ENCODE assay signal across 22 cellular contexts in the genomic region with DNA sequence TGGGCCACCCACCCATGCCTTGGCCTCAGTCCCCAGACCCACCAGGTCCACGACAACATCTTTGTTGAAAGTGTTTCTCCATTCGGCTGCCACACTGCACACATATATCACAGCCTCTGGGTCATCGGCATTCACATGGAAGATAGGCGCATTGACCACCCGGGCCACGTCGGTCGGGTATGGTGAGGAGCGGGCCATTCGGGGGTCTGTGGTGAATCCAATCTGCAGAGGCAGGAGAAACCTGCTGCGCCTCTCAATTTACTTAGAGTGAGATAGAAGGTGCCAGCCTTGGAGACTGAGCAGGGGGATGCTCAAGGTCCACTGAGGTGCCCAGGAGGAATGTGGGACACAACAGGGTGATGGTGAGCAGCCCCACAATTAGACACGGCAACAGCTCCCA. TPM values are rescaled to one million over a fixed set of nuclear protein-coding genes. Genes with fewer than 3 reads are reported as not detected.
"Had no signal": no experiment of that assay in that cellular context is flagged by ENCODE, and none has a peak within 500 bp of the region (broad histone marks: within the 10 kb centered on the region; RNA-seq: fewer than 3 reads in every experiment).

No MANE protein-coding gene starts in this region.

- H3K27me3 ChIP-seq: dorsolateral prefrontal cortex, gastrocnemius medialis, neutrophil, right lobe of liver, testis, tibial nerve, upper lobe of left lung had no signal

- DNase-seq: cortex of kidney; effector CD4-positive, alpha-beta T cell; gastrocnemius medialis; kidney; midbrain; naive thymus-derived CD4-positive, alpha-beta T cell; nephron progenitor cell; right lobe of liver; small intestine; stimulated activated CD4-positive, alpha-beta T cell treated with anti-CD3 and anti-CD28 coated beads, Interleukin-12 subunit alpha, Interleukin-12 subunit beta, amount 100 ng/mL, for 4 hours; stimulated activated CD4-positive, alpha-beta T cell treated with anti-CD3 and anti-CD28 coated beads, Interleukin-1b, Interleukin-23, amount 100 ng/mL, for 48 hours; stimulated activated CD4-positive, alpha-beta T cell treated with anti-CD3 and anti-CD28 coated beads, Interleukin-4, amount 100 ng/mL, for 1 hour; stimulated activated CD8-positive, alpha-beta memory T cell treated with anti-CD3 and anti-CD28 coated beads, Interleukin-4, amount 100 ng/mL, for 48 hours; stimulated activated naive CD4-positive, alpha-beta T cell treated with Interleukin-2 at 50 U/mL for 16 hours; substantia nigra; testis; upper lobe of left lung had no signal

- H2AFZ ChIP-seq: parathyroid adenoma had no signal

- H3K4me1 ChIP-seq: gastrocnemius medialis, parathyroid adenoma, testis, tibial nerve, upper lobe of left lung had no signal

- H3K9me3 ChIP-seq: gastrocnemius medialis, neutrophil, right lobe of liver, testis, tibial nerve, upper lobe of left lung had no signal

- H3K4me3 ChIP-seq: dorsolateral prefrontal cortex, gastrocnemius medialis, lung, right lobe of liver, testis, tibial nerve, upper lobe of left lung had no signal

- H3K27ac ChIP-seq: dorsolateral prefrontal cortex, gastrocnemius medialis, neutrophil, parathyroid adenoma, right lobe of liver, testis, tibial nerve, upper lobe of left lung had no signal

- H3K36me3 ChIP-seq: gastrocnemius medialis, neutrophil, tibial nerve, upper lobe of left lung had no signal

- H3K9ac ChIP-seq: parathyroid adenoma had no signal

RNA-seq across cellular contexts. Expression of a gene that starts 16.4 kb away (rescaled TPM):
- total RNA-seq: naive thymus-derived CD4-positive, alpha-beta T cell; tibial nerve had no signal
- polyA plus RNA-seq: naive thymus-derived CD4-positive, alpha-beta T cell had no signal
